Comparison of ENCODE assay signal across 14 cellular contexts in the genomic region with DNA sequence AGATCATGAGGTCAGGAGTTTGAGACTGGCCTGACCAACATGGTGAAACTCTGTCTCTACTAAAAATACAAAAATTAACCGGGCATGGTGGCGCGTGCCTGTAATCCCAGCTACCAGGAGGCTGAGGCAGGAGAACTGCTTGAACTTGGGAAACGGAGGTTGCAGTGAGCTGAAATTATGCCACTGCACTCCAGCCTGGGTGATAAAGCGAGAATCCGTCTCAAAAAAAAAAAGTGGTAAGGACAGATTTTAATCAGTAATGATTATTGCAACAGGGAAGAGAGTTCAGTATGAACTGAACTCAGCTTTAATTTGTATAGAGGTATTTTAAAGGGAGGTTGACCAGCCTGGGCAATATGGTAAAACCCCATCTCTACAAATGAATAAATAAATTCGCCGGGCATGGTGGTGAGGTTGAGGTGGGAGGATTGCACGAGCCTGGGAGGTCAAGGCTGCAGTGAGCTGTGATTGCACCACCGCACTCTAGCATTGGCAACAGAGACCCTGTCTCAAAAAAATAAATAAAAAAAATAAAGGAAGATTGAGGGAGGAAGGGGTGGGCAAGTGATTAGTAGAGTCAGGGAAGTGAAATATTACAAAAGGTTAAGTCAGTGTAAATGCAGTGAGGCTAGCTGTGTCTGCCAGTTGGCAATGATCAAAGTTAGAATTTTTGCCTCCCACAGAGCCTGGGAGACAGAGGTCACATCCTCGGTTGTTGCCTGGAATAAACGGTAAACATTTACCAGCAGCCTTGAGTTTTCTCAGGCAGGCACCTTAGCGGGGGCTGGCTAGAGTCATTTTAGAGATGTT. TPM values are rescaled to one million over a fixed set of nuclear protein-coding genes. Genes with fewer than 3 reads are reported as not detected.
A peak's percentile ranks its signal among the peaks of the same experiment; 100 is the strongest.
DNase-seq lines count a peak whose midpoint lies in the region; ATAC-seq and TF ChIP-seq lines count a peak whose summit lies in the region.
"Had no signal": no experiment of that assay in that cellular context is flagged by ENCODE, and none has a peak within 500 bp of the region (broad histone marks: within the 10 kb centered on the region; RNA-seq: fewer than 3 reads in every experiment).

No MANE protein-coding gene starts in this region.

- CTCF ChIA-PET in GM10248 (lab: Yijun Ruan, JAX), result interaction anchor here (0.9 to 2.3 kb wide), 7 partner anchors 8 to 46 kb away, joined by 3 to 9 read pairs (median 3); no protein-coding TSS in a partner anchor

- no peak for DNase-seq in left ventricle myocardium inferior
- DNase-seq in Right ventricle myocardium inferior (ENCODE audit: missing footprints), result no peak
- peak; percentile 17 to 56 for DNase-seq in lung microvascular endothelial cell (ENCODE audit: low read depth in 2 of 2)
- no peak for DNase-seq in NCI-H1417 treated with DMSO at 0.1 percent for 48 hours (lab: John Stamatoyannopoulos, UW)
- DNase-seq in gastrocnemius medialis, result no peak
- no peak for DNase-seq in GM10248 (ENCODE audit: extremely low spot score)
- no peak for DNase-seq in lower leg skin (ENCODE audit: low spot score in 2 of 2)
- DNase-seq: activated naive CD4-positive, alpha-beta T cell treated with anti-CD3 and anti-CD28 coated beads for 36 hours; stimulated activated CD4-positive, alpha-beta T cell treated with anti-CD3 and anti-CD28 coated beads, Interleukin-15, amount 100 ng/mL, for 24 hours; stomach had no signal

- peak overlapping the region; percentile 30 for H3K27ac ChIP-seq in left ventricle myocardium inferior (replicated peaks)
- no peak overlapping the region for H3K27ac ChIP-seq in gastrocnemius medialis
- H3K27ac ChIP-seq: epithelial cell of prostate, VCaP had no signal

- H3K27ac Mint-ChIP-seq in brain, result peak overlapping the region in 3 of 5 experiments; percentile 45 to 63 (median 60)
- H3K27ac Mint-ChIP-seq: activated naive CD4-positive, alpha-beta T cell treated with anti-CD3 and anti-CD28 coated beads for 36 hours; mesothelial cell of epicardium had no signal

- no peak for TF ChIP-seq POLR2A in gastrocnemius medialis (IDR thresholded peaks at IDR 0.05)
- no peak for TF ChIP-seq POLR2A in lower leg skin (IDR thresholded peaks at IDR 0.05)

- H3K9me3 ChIP-seq in left ventricle myocardium inferior (replicated peaks), result no peaks in the 10 kb centered on the region
- H3K9me3 ChIP-seq in gastrocnemius medialis, result no peaks in the 10 kb centered on the region
- H3K9me3 ChIP-seq: stomach had no signal

- H3K36me3 ChIP-seq in left ventricle myocardium inferior, result no peaks in the 10 kb centered on the region
- H3K36me3 ChIP-seq in gastrocnemius medialis, result peaks cover 0 to 15% of the 10 kb centered on the region in 2 donors

- in situ Hi-C loops in gastrocnemius medialis (cut with MboI; ENCODE audit: low sequenced_read_pairs in 4 of 4), result no loop called here

- H3K4me1 Mint-ChIP-seq in brain, result peaks cover 28% of the 10 kb centered on the region

- H3K27me3 Mint-ChIP-seq in brain, result peaks cover 4% of the 10 kb centered on the region

- ATAC-seq in Right ventricle myocardium inferior (no peak), gastrocnemius medialis (no peak)

- no peaks in the 10 kb centered on the region for H3K27me3 ChIP-seq in left ventricle myocardium inferior (ENCODE audit: low read depth)
- H3K27me3 ChIP-seq in gastrocnemius medialis, result no peaks in the 10 kb centered on the region
- H3K27me3 ChIP-seq: stomach had no signal

- intact Hi-C loops in left ventricle myocardium inferior (cut with micrococcal nuclease), result no loop called here
- intact Hi-C loops in Right ventricle myocardium inferior (cut with DNase I), result no loop called here
- intact Hi-C loops in gastrocnemius medialis (cut with DNase I; ENCODE audit: low total_unique reads), result no loop called here
- intact Hi-C loops in lower leg skin (cut with DNase I; ENCODE audit: low total_unique reads), result no loop called here

- 77 to 80% methylated on average over 13 of the region's 13 CpGs for WGBS in lower leg skin, 2 donors

- H3K4me3 Mint-ChIP-seq in brain, result peak overlapping the region in 3 of 5 experiments; percentile 4 to 53 (median 45)
- H3K4me3 Mint-ChIP-seq: activated naive CD4-positive, alpha-beta T cell treated with anti-CD3 and anti-CD28 coated beads for 36 hours; mesothelial cell of epicardium had no signal

- H3K4me3 ChIP-seq in left ventricle myocardium inferior, result no peak overlapping the region
- no peak overlapping the region for H3K4me3 ChIP-seq in gastrocnemius medialis
- no peak overlapping the region for H3K4me3 ChIP-seq in lower leg skin (ENCODE audit: low read depth, poor library complexity, severe bottlenecking)
- H3K4me3 ChIP-seq: stomach had no signal

- H3K36me3 Mint-ChIP-seq in brain, result no peaks in the 10 kb centered on the region
- H3K36me3 Mint-ChIP-seq: mesothelial cell of epicardium had no signal

- POLR2A ChIA-PET in GM10248 (lab: Yijun Ruan, JAX), result interaction anchor here (1.0 kb wide), 1 partner anchor 13 kb away, joined by 4 read pairs; no protein-coding TSS in a partner anchor

- TF ChIP-seq CTCF in left ventricle myocardium inferior (IDR thresholded peaks at IDR 0.05; ENCODE audit: borderline replicate concordance) (no peak), brain (conservative IDR thresholded peaks at IDR 0.05) (no peak), gastrocnemius medialis (IDR thresholded peaks at IDR 0.05 in 4 of 5, conservative IDR thresholded peaks at IDR 0.05 in 1 of 5) (no peak), GM10248 (IDR thresholded peaks at IDR 0.05; ENCODE audit: control extremely low read depth, extremely low read depth, low read depth, missing control alignments) (no peak), lower leg skin (IDR thresholded peaks at IDR 0.05) (no peak)

- H3K4me1 ChIP-seq in left ventricle myocardium inferior, result peaks cover 16% of the 10 kb centered on the region
- peaks cover 5 to 18% of the 10 kb centered on the region in 2 donors for H3K4me1 ChIP-seq in gastrocnemius medialis

- peaks cover 0 to 4% (median 0%) of the 10 kb centered on the region in 5 experiments for H3K9me3 Mint-ChIP-seq in brain
- H3K9me3 Mint-ChIP-seq: activated naive CD4-positive, alpha-beta T cell treated with anti-CD3 and anti-CD28 coated beads for 36 hours; mesothelial cell of epicardium had no signal

RNA-seq across cellular contexts. Expression of gene MCM5, which starts 2.6 kb away (rescaled TPM):
- total RNA-seq in left ventricle myocardium inferior, result 8.3 TPM
- total RNA-seq in Right ventricle myocardium inferior, result 13.6 TPM
- polyA plus RNA-seq in brain (ENCODE audit: insufficient read depth, low read depth, low replicate concordance), result 66.6 TPM
- 15.3 and 31.8 TPM in 2 replicates for total RNA-seq in lung microvascular endothelial cell
- 10 to 100 TPM in 3 of 4 donors, 1 to 10 TPM in 1; 7.1 to 19.3 (median 14.9) TPM for total RNA-seq in gastrocnemius medialis
- 10 to 100 TPM; 10.1 to 44.3 (median 20.8) TPM for total RNA-seq in lower leg skin

RNA-seq across cellular contexts. Expression of gene HMOX1, which starts 16.4 kb away (rescaled TPM):
- 4.8 TPM for total RNA-seq in left ventricle myocardium inferior
- total RNA-seq in Right ventricle myocardium inferior, result 7.4 TPM
- 11.0 TPM for polyA plus RNA-seq in brain (ENCODE audit: insufficient read depth, low read depth, low replicate concordance)
- total RNA-seq in lung microvascular endothelial cell, result 50.3 and 60.7 TPM in 2 replicates
- 100 to 1,000 TPM in 1 of 4 donors, 10 to 100 TPM in 3; 11.4 to 131 (median 22.2) TPM for total RNA-seq in gastrocnemius medialis
- total RNA-seq in lower leg skin, result 100 to 1,000 TPM in 3 of 4 donors, 10 to 100 TPM in 1; 85.5 to 156 (median 112) TPM

Comparison
In these comparisons a context has a peak if more than half of its experiments do, and no peak if none do; other contexts are left out.
1. DNase-seq: peak in lung microvascular endothelial cell (2 of 2); none in left ventricle myocardium inferior (single experiment), Right ventricle myocardium inferior (single experiment), NCI-H1417 treated with DMSO at 0.1 percent for 48 hours (single experiment), gastrocnemius medialis (0 of 2), GM10248 (single experiment) and lower leg skin (0 of 2).